In the genomic region with DNA sequence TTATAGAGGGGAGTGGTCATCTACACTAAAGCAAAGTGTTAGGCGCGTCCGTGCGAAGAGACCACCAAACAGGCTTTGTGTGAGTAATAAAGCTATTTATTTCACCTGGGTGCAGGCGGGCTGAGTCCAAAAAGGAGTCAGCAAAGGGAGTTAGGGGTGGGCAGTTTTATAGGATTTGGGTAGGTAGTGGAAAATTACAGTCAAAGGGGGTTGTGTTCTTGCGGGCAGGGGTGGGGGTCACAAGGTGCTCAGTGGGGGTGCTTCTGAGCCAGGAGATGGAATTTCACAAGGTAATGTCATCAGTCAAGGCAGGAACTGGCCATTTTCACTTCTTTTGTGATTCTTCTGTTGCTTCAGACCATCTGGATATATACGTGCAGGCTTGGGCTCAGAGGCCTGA, we compare ENCODE assay signal across 10 cellular contexts. TPM values are rescaled to one million over a fixed set of nuclear protein-coding genes. Genes with fewer than 3 reads are reported as not detected.
DNase-seq lines count a peak whose midpoint lies in the region; ATAC-seq and TF ChIP-seq lines count a peak whose summit lies in the region.
"Had no signal": no experiment of that assay in that cellular context is flagged by ENCODE, and none has a peak within 500 bp of the region (broad histone marks: within the 10 kb centered on the region; RNA-seq: fewer than 3 reads in every experiment).

No MANE protein-coding gene starts in this region.

- H3K4me1 ChIP-seq in right atrium auricular region = peaks cover 0 to 51% of the 10 kb centered on the region in 2 donors
- no peaks in the 10 kb centered on the region for H3K4me1 ChIP-seq in mesodermal cell (ENCODE audit: control insufficient read depth, insufficient read depth, low read length, poor library complexity, severe bottlenecking)

- TF ChIP-seq CTCF in right atrium auricular region (IDR thresholded peaks at IDR 0.05) (no peak), brain (conservative IDR thresholded peaks at IDR 0.05) (no peak)

- H3K36me3 Mint-ChIP-seq in brain = peaks cover 44% of the 10 kb centered on the region

- no peak for ATAC-seq in left ventricle myocardium superior
- no peak for ATAC-seq in GM21367 (IDR thresholded peaks at IDR 0.05; ENCODE audit: unreplicated experiment)
- no peak for ATAC-seq in HG03354 (IDR thresholded peaks at IDR 0.05; ENCODE audit: poor library complexity, severe bottlenecking, unreplicated experiment)

- H3K4me3 ChIP-seq in right atrium auricular region = peak overlapping the region; percentile 94 to 99
- peak overlapping the region; percentile 81 for H3K4me3 ChIP-seq in mesodermal cell (ENCODE audit: extremely low read depth, insufficient read depth, low read length, poor library complexity, severe bottlenecking)

- H3K9me3 Mint-ChIP-seq in brain = peaks cover 0 to 2% (median 0%) of the 10 kb centered on the region in 5 experiments

- peaks cover 57% of the 10 kb centered on the region for H3K4me1 Mint-ChIP-seq in brain

- peak overlapping the region; percentile 99 to 100 (median 99) for H3K4me3 Mint-ChIP-seq in brain

- WGBS in mesodermal cell (ENCODE audit: insufficient coverage in 2 of 2), 2 experiments = 20 to 32% methylated on average over 6 of the region's 7 CpGs

- intact Hi-C loops in left ventricle myocardium superior (cut with micrococcal nuclease) = no loop called here

- peak overlapping the region; percentile 97 to 98 for H3K27ac ChIP-seq in right atrium auricular region
- H3K27ac ChIP-seq in mesodermal cell (ENCODE audit: low read depth, low read length, severe bottlenecking) = no peak overlapping the region

- peaks cover 5% of the 10 kb centered on the region for H3K27me3 Mint-ChIP-seq in brain

- no peak for DNase-seq in right atrium auricular region (ENCODE audit: low spot score)
- no peak for DNase-seq in left ventricle myocardium superior
- no peak for DNase-seq in T1000 (lab: John Stamatoyannopoulos, UW)
- no peak for DNase-seq in NCI-H82 (lab: John Stamatoyannopoulos, UW)
- DNase-seq: GF-D8 had no signal

- H3K27ac Mint-ChIP-seq in brain = peak overlapping the region; percentile 95 to 100 (median 99)

- H3K27me3 ChIP-seq in right atrium auricular region = no peaks in the 10 kb centered on the region

- H3K9me3 ChIP-seq in right atrium auricular region = no peaks in the 10 kb centered on the region
- H3K9me3 ChIP-seq in mesodermal cell (ENCODE audit: control insufficient read depth, low read length) = no peaks in the 10 kb centered on the region

- H3K36me3 ChIP-seq in right atrium auricular region = peaks cover 43% of the 10 kb centered on the region
- peaks cover 49% of the 10 kb centered on the region for H3K36me3 ChIP-seq in mesodermal cell (ENCODE audit: control insufficient read depth, insufficient read depth, low read length)

RNA-seq across cellular contexts. Expression of gene OIP5, which starts 47.1 kb away (rescaled TPM):
- under 1 TPM in 1 of 2 donors, not detected in 1; 0.35 TPM for total RNA-seq in right atrium auricular region
- total RNA-seq in left ventricle myocardium superior = not detected
- 9.2 TPM for polyA plus RNA-seq in brain (ENCODE audit: insufficient read depth, low read depth, low replicate concordance)
- polyA plus RNA-seq in mesodermal cell (2013, experiment 1 of 2) = 16.7 TPM
- 19.9 TPM for polyA plus RNA-seq in mesodermal cell (2013, experiment 2 of 2)

RNA-seq across cellular contexts. Expression of gene NUSAP1, which starts 47.4 kb away (rescaled TPM):
- 1 to 10 TPM in 1 of 2 donors, under 1 TPM in 1; 0.94 to 3.1 TPM for total RNA-seq in right atrium auricular region
- total RNA-seq in left ventricle myocardium superior = 1.0 TPM
- 158 TPM for polyA plus RNA-seq in brain (ENCODE audit: insufficient read depth, low read depth, low replicate concordance)
- 84.4 TPM for polyA plus RNA-seq in mesodermal cell (2013, experiment 1 of 2)
- 105 TPM for polyA plus RNA-seq in mesodermal cell (2013, experiment 2 of 2)

RNA-seq across cellular contexts. Expression of gene CHP1, which starts 54.2 kb away (rescaled TPM):
- total RNA-seq in right atrium auricular region (100 to 1,000 TPM; 165 to 247 TPM), left ventricle myocardium superior (102 TPM)
- 33.4 TPM for polyA plus RNA-seq in brain (ENCODE audit: insufficient read depth, low read depth, low replicate concordance)
- 90.6 TPM for polyA plus RNA-seq in mesodermal cell (2013, experiment 1 of 2)
- polyA plus RNA-seq in mesodermal cell (2013, experiment 2 of 2) = 89.1 TPM

RNA-seq across cellular contexts. Expression of gene EXD1, which starts 54.7 kb away (rescaled TPM):
- total RNA-seq in right atrium auricular region (not detected), left ventricle myocardium superior (not detected)
- polyA plus RNA-seq in brain (ENCODE audit: insufficient read depth, low read depth, low replicate concordance) = 0.10 TPM
- polyA plus RNA-seq in mesodermal cell (2013, experiment 1 of 2) = not detected
- polyA plus RNA-seq in mesodermal cell (2013, experiment 2 of 2) = not detected
- total RNA-seq: LHCN-M2 had no signal
